8 cellular contexts compared by ENCODE assay signal in the genomic region with DNA sequence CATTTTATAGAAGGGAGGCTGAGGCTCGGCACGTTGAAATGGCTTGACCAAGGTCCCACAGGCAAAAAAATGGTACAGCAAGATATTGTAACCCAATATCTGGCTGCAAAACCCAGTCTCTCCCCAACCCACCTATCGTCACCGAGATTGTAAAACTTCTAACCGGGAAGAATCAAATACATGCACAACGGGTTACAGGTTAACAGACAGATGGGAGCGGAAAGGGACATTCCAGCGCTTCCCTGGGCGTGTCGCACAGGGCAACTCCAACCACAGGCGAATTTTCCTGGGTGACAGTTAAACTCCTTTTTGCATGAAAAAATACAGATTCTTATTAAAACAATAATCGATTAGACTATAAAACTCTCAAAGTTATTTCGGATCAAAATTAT. TPM values are rescaled to one million over a fixed set of nuclear protein-coding genes. Genes with fewer than 3 reads are reported as not detected.
DNase-seq lines count a peak whose midpoint lies in the region; ATAC-seq and TF ChIP-seq lines count a peak whose summit lies in the region.

No MANE protein-coding gene starts in this region.

- intact Hi-C loops in ovary (cut with DNase I) = loop anchor here in 2 of 4 donors (10.0 kb wide), 2 partner anchors 69 to 199 kb away; no protein-coding TSS in a partner anchor

- peaks cover 8% of the 10 kb centered on the region for H3K4me1 ChIP-seq in ovary (ENCODE audit: insufficient read depth)

- H3K36me3 Mint-ChIP-seq in activated T-cell treated with anti-CD3 and anti-CD28 coated beads, Interleukin-2, amount 50 U/mL, for 24 hours (ENCODE audit: low read depth) = no peaks in the 10 kb centered on the region

- no peaks in the 10 kb centered on the region for H3K27me3 Mint-ChIP-seq in activated T-cell treated with anti-CD3 and anti-CD28 coated beads, Interleukin-2, amount 50 U/mL, for 24 hours

- no peak for DNase-seq in activated T-cell treated with anti-CD3 and anti-CD28 coated beads, Interleukin-2, amount 50 U/mL, for 24 hours
- no peak for DNase-seq in activated T-cell treated with anti-CD3 and anti-CD28 coated beads, Interleukin-2, amount 50 U/mL, for 1 hour
- no peak for DNase-seq in WERI-Rb-1
- peak in 1 of 2 donors; percentile 38 for DNase-seq in foreskin fibroblast
- DNase-seq in ovary = no peak
- DNase-seq in DMS153 (lab: John Stamatoyannopoulos, UW) = no peak

- H3K27ac ChIP-seq in WERI-Rb-1 (peak overlapping the region; percentile 72), ovary (peak overlapping the region; percentile 71 to 79)

- H3K4me3 ChIP-seq in WERI-Rb-1 (ENCODE audit: low read depth, low read length) (peak overlapping the region; percentile 77), foreskin fibroblast (ENCODE audit: low read depth in 1 of 2, low read length in 2 of 2) (peak overlapping the region; percentile 53 to 64), ovary (peak overlapping the region; percentile 68)

- no peak for TF ChIP-seq EP300 in ovary (IDR thresholded peaks at IDR 0.05)

- peak; percentile 21 for ATAC-seq in HG03095 (IDR thresholded peaks at IDR 0.05; ENCODE audit: unreplicated experiment)
- no peak for ATAC-seq in GM19467 (IDR thresholded peaks at IDR 0.05; ENCODE audit: unreplicated experiment)

- peak overlapping the region; percentile 86 for H3K27ac Mint-ChIP-seq in activated T-cell treated with anti-CD3 and anti-CD28 coated beads, Interleukin-2, amount 50 U/mL, for 24 hours

- 1 to 5% (median 3%) methylated on average over 13 of the region's 13 CpGs for WGBS in ovary, 3 donors

- TF ChIP-seq CTCF in WERI-Rb-1 (IDR thresholded peaks at IDR 0.05; ENCODE audit: low read depth, low read length) = no peak
- TF ChIP-seq CTCF in foreskin fibroblast (IDR thresholded peaks at IDR 0.05; ENCODE audit: low read depth, low read length) = no peak
- TF ChIP-seq CTCF in ovary (IDR thresholded peaks at IDR 0.05) = no peak

- no peaks in the 10 kb centered on the region for H3K9me3 Mint-ChIP-seq in activated T-cell treated with anti-CD3 and anti-CD28 coated beads, Interleukin-2, amount 50 U/mL, for 24 hours

- H3K4me3 Mint-ChIP-seq in activated T-cell treated with anti-CD3 and anti-CD28 coated beads, Interleukin-2, amount 50 U/mL, for 24 hours = peak overlapping the region; percentile 81

- no peaks in the 10 kb centered on the region for H3K36me3 ChIP-seq in WERI-Rb-1
- no peaks in the 10 kb centered on the region for H3K36me3 ChIP-seq in ovary

- peaks cover 47% of the 10 kb centered on the region for H3K4me1 Mint-ChIP-seq in activated T-cell treated with anti-CD3 and anti-CD28 coated beads, Interleukin-2, amount 50 U/mL, for 24 hours (ENCODE audit: low read depth)

- H3K9me3 ChIP-seq in WERI-Rb-1 (ENCODE audit: severe bottlenecking) = no peaks in the 10 kb centered on the region
- H3K9me3 ChIP-seq in ovary = no peaks in the 10 kb centered on the region

- H3K27me3 ChIP-seq in WERI-Rb-1 (ENCODE audit: insufficient read depth, low read depth, severe bottlenecking) = no peaks in the 10 kb centered on the region
- H3K27me3 ChIP-seq in ovary = no peaks in the 10 kb centered on the region

- no peak for TF ChIP-seq POLR2A in ovary (IDR thresholded peaks at IDR 0.05)

RNA-seq across cellular contexts. Expression of a gene that starts 31.8 kb away (rescaled TPM):
- total RNA-seq in ovary = 100 to 1,000 TPM in 6 of 7 donors, 10 to 100 TPM in 1; 50.7 to 740 (median 155) TPM
- 100 to 1,000 TPM; 125 to 231 TPM for polyA plus RNA-seq in ovary
